In genomic region chr13:23375007-23375971, GRCh38 we compare ENCODE assay signal across 1 cellular context.
TF ChIP-seq lines count a peak whose summit lies in the region.

No MANE protein-coding gene starts in this region.

TF ChIP-seq in HepG2, 621 proteins besides CTCF, POLR2A, EP300 and RAD21 (continued from another document and continues in another):
- TF ChIP-seq ZNF552 (CRISPR knock-in tag; IDR thresholded peaks at IDR 0.05; ENCODE audit: borderline replicate concordance) (no peak), PRMT3 (CRISPR knock-in tag; IDR thresholded peaks at IDR 0.05; ENCODE audit: borderline replicate concordance, low read depth) (no peak), DBP (CRISPR knock-in tag; IDR thresholded peaks at IDR 0.05; ENCODE audit: not compliant biosample characterization) (no peak), ZNF251 (CRISPR knock-in tag; IDR thresholded peaks at IDR 0.05) (no peak), DNMT1 (CRISPR knock-in tag; IDR thresholded peaks at IDR 0.05) (no peak), AHR (CRISPR knock-in tag; IDR thresholded peaks at IDR 0.05) (no peak; the same call in 1 of the 2 replicates), ZBTB42 (CRISPR knock-in tag; IDR thresholded peaks at IDR 0.05) (no peak), ZNF75D (CRISPR knock-in tag; IDR thresholded peaks at IDR 0.05; ENCODE audit: borderline replicate concordance) (no peak), KLF9 (CRISPR knock-in tag; IDR thresholded peaks at IDR 0.05; ENCODE audit: low read depth) (no peak), ELF3 (CRISPR knock-in tag; IDR thresholded peaks at IDR 0.05) (0 out of 2 replicates have a peak, but pooled peaks have one; percentile 35), SP4 (CRISPR knock-in tag; IDR thresholded peaks at IDR 0.05) (peak; percentile 79), NFAT5 (CRISPR knock-in tag; IDR thresholded peaks at IDR 0.05) (0 out of 2 replicates have a peak, but pooled peaks have one; percentile 14), SALL1 (CRISPR knock-in tag; IDR thresholded peaks at IDR 0.05) (peak; percentile 40), ZNF746 (CRISPR knock-in tag; IDR thresholded peaks at IDR 0.05) (no peak), RBAK (CRISPR knock-in tag; IDR thresholded peaks at IDR 0.05) (no peak), NR0B2 (CRISPR knock-in tag; IDR thresholded peaks at IDR 0.05) (peak; percentile 62; the same call in 1 of the 2 replicates), ZNF558 (CRISPR knock-in tag; IDR thresholded peaks at IDR 0.05; ENCODE audit: borderline replicate concordance) (0 out of 2 replicates have a peak, but pooled peaks have one; percentile 46), ZIK1 (CRISPR knock-in tag; IDR thresholded peaks at IDR 0.05; ENCODE audit: borderline replicate concordance, low read depth) (no peak), HNRNPLL (IDR thresholded peaks at IDR 0.05; ENCODE audit: low read depth, low read length, poor library complexity, severe bottlenecking) (peak; percentile 87), HOXA5 (CRISPR knock-in tag; IDR thresholded peaks at IDR 0.05) (no peak), CHD2 (IDR thresholded peaks at IDR 0.05; ENCODE audit: low read depth, low read length) (no peak), SOX5 (CRISPR knock-in tag; IDR thresholded peaks at IDR 0.05; ENCODE audit: borderline replicate concordance) (no peak), TAF15 (IDR thresholded peaks at IDR 0.05; ENCODE audit: low read depth, low read length, poor library complexity, severe bottlenecking) (no peak), ZNF652 (CRISPR knock-in tag; IDR thresholded peaks at IDR 0.05; ENCODE audit: borderline replicate concordance, low read depth) (no peak), POLR2G (IDR thresholded peaks at IDR 0.05; ENCODE audit: low read depth, low read length) (peak; percentile 60), HMGXB3 (CRISPR knock-in tag; IDR thresholded peaks at IDR 0.05; ENCODE audit: borderline replicate concordance) (no peak), NCOA2 (CRISPR knock-in tag; IDR thresholded peaks at IDR 0.05) (no peak; the same call in 1 of the 2 replicates), ZNF17 (CRISPR knock-in tag; IDR thresholded peaks at IDR 0.05) (no peak), TOE1 (CRISPR knock-in tag; IDR thresholded peaks at IDR 0.05) (no peak), NFIB (CRISPR knock-in tag; IDR thresholded peaks at IDR 0.05; ENCODE audit: borderline replicate concordance) (no peak), FOXJ3 (CRISPR knock-in tag; IDR thresholded peaks at IDR 0.05; ENCODE audit: borderline replicate concordance) (no peak), MLLT10 (CRISPR knock-in tag; IDR thresholded peaks at IDR 0.05) (no peak), ZNF367 (CRISPR knock-in tag; IDR thresholded peaks at IDR 0.05; ENCODE audit: borderline replicate concordance) (peak; percentile 56; the same call in 1 of the 2 replicates), ZNF296 (CRISPR knock-in tag; conservative IDR thresholded peaks at IDR 0.05) (no peak), CENPX (CRISPR knock-in tag; IDR thresholded peaks at IDR 0.05) (no peak), ZNF510 (CRISPR knock-in tag; IDR thresholded peaks at IDR 0.05; ENCODE audit: low read depth) (no peak), KAT8 (CRISPR knock-in tag; IDR thresholded peaks at IDR 0.05) (no peak), NR2F6 (IDR thresholded peaks at IDR 0.05) (no peak), NR2F6 (CRISPR knock-in tag; IDR thresholded peaks at IDR 0.05) (no peak), TARDBP (CRISPR knock-in tag; IDR thresholded peaks at IDR 0.05) (no peak), CBFB (CRISPR knock-in tag; IDR thresholded peaks at IDR 0.05) (no peak), ZNF333 (CRISPR knock-in tag; IDR thresholded peaks at IDR 0.05; ENCODE audit: borderline replicate concordance) (peak; percentile 51; the same call in 1 of the 2 replicates), RORA (CRISPR knock-in tag; IDR thresholded peaks at IDR 0.05) (no peak), MTF2 (CRISPR knock-in tag; IDR thresholded peaks at IDR 0.05; ENCODE audit: borderline replicate concordance) (no peak)
- TF ChIP-seq, protein P1, sequence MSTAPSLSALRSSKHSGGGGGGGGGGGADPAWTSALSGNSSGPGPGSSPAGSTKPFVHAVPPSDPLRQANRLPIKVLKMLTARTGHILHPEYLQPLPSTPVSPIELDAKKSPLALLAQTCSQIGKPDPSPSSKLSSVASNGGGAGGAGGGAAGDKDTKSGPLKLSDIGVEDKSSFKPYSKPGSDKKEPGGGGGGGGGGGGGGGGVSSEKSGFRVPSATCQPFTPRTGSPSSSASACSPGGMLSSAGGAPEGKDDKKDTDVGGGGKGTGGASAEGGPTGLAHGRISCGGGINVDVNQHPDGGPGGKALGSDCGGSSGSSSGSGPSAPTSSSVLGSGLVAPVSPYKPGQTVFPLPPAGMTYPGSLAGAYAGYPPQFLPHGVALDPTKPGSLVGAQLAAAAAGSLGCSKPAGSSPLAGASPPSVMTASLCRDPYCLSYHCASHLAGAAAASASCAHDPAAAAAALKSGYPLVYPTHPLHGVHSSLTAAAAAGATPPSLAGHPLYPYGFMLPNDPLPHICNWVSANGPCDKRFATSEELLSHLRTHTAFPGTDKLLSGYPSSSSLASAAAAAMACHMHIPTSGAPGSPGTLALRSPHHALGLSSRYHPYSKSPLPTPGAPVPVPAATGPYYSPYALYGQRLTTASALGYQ (CRISPR knock-in tag; IDR thresholded peaks at IDR 0.05) = no peak
- TF ChIP-seq, protein P2, sequence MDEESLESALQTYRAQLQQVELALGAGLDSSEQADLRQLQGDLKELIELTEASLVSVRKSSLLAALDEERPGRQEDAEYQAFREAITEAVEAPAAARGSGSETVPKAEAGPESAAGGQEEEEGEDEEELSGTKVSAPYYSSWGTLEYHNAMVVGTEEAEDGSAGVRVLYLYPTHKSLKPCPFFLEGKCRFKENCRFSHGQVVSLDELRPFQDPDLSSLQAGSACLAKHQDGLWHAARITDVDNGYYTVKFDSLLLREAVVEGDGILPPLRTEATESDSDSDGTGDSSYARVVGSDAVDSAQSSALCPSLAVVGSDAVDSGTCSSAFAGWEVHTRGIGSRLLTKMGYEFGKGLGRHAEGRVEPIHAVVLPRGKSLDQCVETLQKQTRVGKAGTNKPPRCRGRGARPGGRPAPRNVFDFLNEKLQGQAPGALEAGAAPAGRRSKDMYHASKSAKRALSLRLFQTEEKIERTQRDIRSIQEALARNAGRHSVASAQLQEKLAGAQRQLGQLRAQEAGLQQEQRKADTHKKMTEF (CRISPR knock-in tag; IDR thresholded peaks at IDR 0.05) = no peak
- TF ChIP-seq, protein P3, sequence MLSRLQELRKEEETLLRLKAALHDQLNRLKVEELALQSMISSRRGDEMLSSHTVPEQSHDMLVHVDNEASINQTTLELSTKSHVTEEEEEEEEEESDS (CRISPR knock-in tag; IDR thresholded peaks at IDR 0.05; ENCODE audit: borderline replicate concordance) = no peak
- TF ChIP-seq, protein P4, sequence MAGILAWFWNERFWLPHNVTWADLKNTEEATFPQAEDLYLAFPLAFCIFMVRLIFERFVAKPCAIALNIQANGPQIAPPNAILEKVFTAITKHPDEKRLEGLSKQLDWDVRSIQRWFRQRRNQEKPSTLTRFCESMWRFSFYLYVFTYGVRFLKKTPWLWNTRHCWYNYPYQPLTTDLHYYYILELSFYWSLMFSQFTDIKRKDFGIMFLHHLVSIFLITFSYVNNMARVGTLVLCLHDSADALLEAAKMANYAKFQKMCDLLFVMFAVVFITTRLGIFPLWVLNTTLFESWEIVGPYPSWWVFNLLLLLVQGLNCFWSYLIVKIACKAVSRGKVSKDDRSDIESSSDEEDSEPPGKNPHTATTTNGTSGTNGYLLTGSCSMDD (CRISPR knock-in tag; IDR thresholded peaks at IDR 0.05) = no peak
- TF ChIP-seq, protein P5, sequence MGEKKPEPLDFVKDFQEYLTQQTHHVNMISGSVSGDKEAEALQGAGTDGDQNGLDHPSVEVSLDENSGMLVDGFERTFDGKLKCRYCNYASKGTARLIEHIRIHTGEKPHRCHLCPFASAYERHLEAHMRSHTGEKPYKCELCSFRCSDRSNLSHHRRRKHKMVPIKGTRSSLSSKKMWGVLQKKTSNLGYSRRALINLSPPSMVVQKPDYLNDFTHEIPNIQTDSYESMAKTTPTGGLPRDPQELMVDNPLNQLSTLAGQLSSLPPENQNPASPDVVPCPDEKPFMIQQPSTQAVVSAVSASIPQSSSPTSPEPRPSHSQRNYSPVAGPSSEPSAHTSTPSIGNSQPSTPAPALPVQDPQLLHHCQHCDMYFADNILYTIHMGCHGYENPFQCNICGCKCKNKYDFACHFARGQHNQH (CRISPR knock-in tag; IDR thresholded peaks at IDR 0.05) = no peak
- TF ChIP-seq, protein P6, sequence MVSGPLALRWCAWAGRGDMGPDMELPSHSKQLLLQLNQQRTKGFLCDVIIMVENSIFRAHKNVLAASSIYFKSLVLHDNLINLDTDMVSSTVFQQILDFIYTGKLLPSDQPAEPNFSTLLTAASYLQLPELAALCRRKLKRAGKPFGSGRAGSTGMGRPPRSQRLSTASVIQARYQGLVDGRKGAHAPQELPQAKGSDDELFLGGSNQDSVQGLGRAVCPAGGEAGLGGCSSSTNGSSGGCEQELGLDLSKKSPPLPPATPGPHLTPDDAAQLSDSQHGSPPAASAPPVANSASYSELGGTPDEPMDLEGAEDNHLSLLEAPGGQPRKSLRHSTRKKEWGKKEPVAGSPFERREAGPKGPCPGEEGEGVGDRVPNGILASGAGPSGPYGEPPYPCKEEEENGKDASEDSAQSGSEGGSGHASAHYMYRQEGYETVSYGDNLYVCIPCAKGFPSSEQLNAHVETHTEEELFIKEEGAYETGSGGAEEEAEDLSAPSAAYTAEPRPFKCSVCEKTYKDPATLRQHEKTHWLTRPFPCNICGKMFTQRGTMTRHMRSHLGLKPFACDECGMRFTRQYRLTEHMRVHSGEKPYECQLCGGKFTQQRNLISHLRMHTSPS (CRISPR knock-in tag; IDR thresholded peaks at IDR 0.05; ENCODE audit: low read depth) = no peak
